ENCODE assay signal across 25 cellular contexts in genomic region chr2:86211796-86212188, GRCh38.
"Had no signal": no experiment of that assay in that cellular context is flagged by ENCODE, and none has a peak within 500 bp of the region (broad histone marks: within the 10 kb centered on the region; RNA-seq: fewer than 3 reads in every experiment).

No MANE protein-coding gene starts in this region.

- H3K27me3 ChIP-seq: ascending aorta, body of pancreas had no signal

- H2AFZ ChIP-seq: PC-9 had no signal

- DNase-seq: activated B cell treated with CpG ODN at 0.5 μM for 24 hours; activated CD4-positive, alpha-beta T cell treated with anti-CD3 and anti-CD28 coated beads for 1 hour; activated CD4-positive, alpha-beta T cell treated with anti-CD3 and anti-CD28 coated beads, Interleukin-2, amount 10 ng/mL, durations not matched to agents 24 days and 14 days; activated CD4-positive, alpha-beta T cell treated with anti-CD3 and anti-CD28 coated beads, Interleukin-2, amount 50 U/mL, for 48 hours; activated CD8-positive, alpha-beta memory T cell treated with anti-CD3 and anti-CD28 coated beads, Interleukin-2, amount 10 ng/mL, durations not matched to agents 7 days and 5 days; activated naive CD4-positive, alpha-beta T cell treated with anti-CD3 and anti-CD28 coated beads, Interleukin-2, amount 50 U/mL, for 16 hours; amniotic stem cell; body of pancreas; central memory CD4-positive, alpha-beta T cell; Kasumi-1; KBM-7; NCI-H1105 treated with DMSO at 0.1 percent for 48 hours; NCI-H1436 treated with DMSO at 0.1 percent for 48 hours; NCI-H187; NCI-H2081; NCI-H510A treated with DMSO at 0.1 percent for 48 hours; NCI-H69; PC-9; SIG-M5; T-cell; T-helper 2 cell; T1000 had no signal

- H3K4me2 ChIP-seq: PC-9 had no signal

- H3K4me1 ChIP-seq: ascending aorta had no signal

- ATAC-seq: activated CD8-positive, alpha-beta memory T cell treated with anti-CD3 and anti-CD28 coated beads, Interleukin-2, amount 10 ng/mL, durations not matched to agents 7 days and 5 days; body of pancreas; T-cell had no signal

- FAIRE-seq: bronchial epithelial cell, TTC549 had no signal

- H3K4me3 ChIP-seq: ascending aorta, body of pancreas, PC-9 had no signal

- H3K9me3 ChIP-seq: ascending aorta, body of pancreas had no signal

- H3K27ac ChIP-seq: ascending aorta, PC-9 had no signal

- H3K4me3 Mint-ChIP-seq: activated B cell treated with CpG ODN at 0.5 μM for 24 hours; activated CD4-positive, alpha-beta T cell treated with anti-CD3 and anti-CD28 coated beads, Interleukin-2, amount 10 ng/mL, durations not matched to agents 24 days and 14 days; activated CD8-positive, alpha-beta memory T cell treated with anti-CD3 and anti-CD28 coated beads, Interleukin-2, amount 10 ng/mL, durations not matched to agents 7 days and 5 days; T-cell had no signal

- H3K27ac Mint-ChIP-seq: activated CD4-positive, alpha-beta T cell treated with anti-CD3 and anti-CD28 coated beads, Interleukin-2, amount 10 ng/mL, durations not matched to agents 24 days and 14 days had no signal

- H3K27me3 Mint-ChIP-seq: activated B cell treated with CpG ODN at 0.5 μM for 24 hours; activated CD4-positive, alpha-beta T cell treated with anti-CD3 and anti-CD28 coated beads, Interleukin-2, amount 10 ng/mL, durations not matched to agents 24 days and 14 days; activated CD8-positive, alpha-beta memory T cell treated with anti-CD3 and anti-CD28 coated beads, Interleukin-2, amount 10 ng/mL, durations not matched to agents 7 days and 5 days; T-cell had no signal

- H3K9me3 Mint-ChIP-seq: activated B cell treated with CpG ODN at 0.5 μM for 24 hours; activated CD4-positive, alpha-beta T cell treated with anti-CD3 and anti-CD28 coated beads, Interleukin-2, amount 10 ng/mL, durations not matched to agents 24 days and 14 days; T-cell had no signal
